ENCODE assay signal across 14 cellular contexts in genomic region chr1:1280782-1281481, GRCh38. TPM values are rescaled to one million over a fixed set of nuclear protein-coding genes. Genes with fewer than 3 reads are reported as not detected.
DNase-seq lines count a peak whose midpoint lies in the region; ATAC-seq and TF ChIP-seq lines count a peak whose summit lies in the region.
"Had no signal": no experiment of that assay in that cellular context is flagged by ENCODE, and none has a peak within 500 bp of the region (broad histone marks: within the 10 kb centered on the region; RNA-seq: fewer than 3 reads in every experiment).

No MANE protein-coding gene starts in this region.

- POLR2A ChIA-PET in PC-3 (lab: Charles Lee; ENCODE audit: unreplicated experiment): no interaction called here

- H2BK5ac ChIP-seq in neuronal stem cell (ENCODE audit: low read length): peak overlapping the region; percentile 24

- peak overlapping the region; percentile 89 for H2BK15ac ChIP-seq in neuronal stem cell (ENCODE audit: low read length)

- H3F3A ChIP-seq in PC-3 (ENCODE audit: low read length, unreplicated experiment): no peaks in the 10 kb centered on the region

- CTCF ChIA-PET in PC-3 (lab: Charles Lee): no interaction called here

- no peak for TF ChIP-seq CTCF in PC-3 (conservative IDR thresholded peaks at IDR 0.05; ENCODE audit: low read depth, low read length)
- TF ChIP-seq CTCF in nephron progenitor cell (IDR thresholded peaks at IDR 0.05): no peak
- no peak for TF ChIP-seq CTCF in lower lobe of right lung (IDR thresholded peaks at IDR 0.05)

- no peak overlapping the region for H4K8ac ChIP-seq in neuronal stem cell (ENCODE audit: low read depth, low read length)

- H3K4me3 ChIP-seq in PC-3 (ENCODE audit: low read length) (no peak overlapping the region), duodenal mucosa (ENCODE audit: low read depth in 1 of 2, low read length in 2 of 2) (peak overlapping the region; percentile 24 to 36), neuronal stem cell (ENCODE audit: low read length in 2 of 2) (no peak overlapping the region), lower lobe of right lung (no peak overlapping the region)
- H3K4me3 ChIP-seq: GM23338, K562, SJSA1 had no signal

- no CpG with 5 or more reads among the region's 21 CpGs for WGBS in neuronal stem cell (ENCODE audit: extremely low coverage in 2 of 2, insufficient read length in 2 of 2, insufficient replicate concordance in 1 of 2), 2 donors

- peak overlapping the region; percentile 63 for H3K9ac ChIP-seq in PC-3 (ENCODE audit: low read length)
- peak overlapping the region in 1 of 2 donors; percentile 36 for H3K9ac ChIP-seq in duodenal mucosa (ENCODE audit: low read depth in 1 of 2, low read length in 2 of 2)
- peak overlapping the region; percentile 44 for H3K9ac ChIP-seq in neuronal stem cell (ENCODE audit: low read depth, low read length, poor library complexity)

- H3K9me3 Mint-ChIP-seq in nephron progenitor cell: no peaks in the 10 kb centered on the region

- no TSS peak for BruUV-seq in PC-3 (replicated peaks; lab: Mats Ljungman, UMichigan)

- H3K36me3 ChIP-seq in PC-3 (ENCODE audit: low read depth, low read length) (no peaks in the 10 kb centered on the region), duodenal mucosa (ENCODE audit: control insufficient read depth in 1 of 2, insufficient read depth in 2 of 2, low read length in 2 of 2) (no peaks in the 10 kb centered on the region), neuronal stem cell (replicated peaks in 1 of 2; ENCODE audit: control insufficient read depth in 2 of 2, insufficient read depth in 2 of 2, low read length in 2 of 2) (no peaks in the 10 kb centered on the region), lower lobe of right lung (no peaks in the 10 kb centered on the region)

- peak overlapping the region; percentile 28 for H3K18ac ChIP-seq in neuronal stem cell (ENCODE audit: low read length)

- H3K27me3 ChIP-seq in PC-3 (ENCODE audit: low read length) (no peaks in the 10 kb centered on the region), duodenal mucosa (ENCODE audit: control insufficient read depth in 1 of 2, insufficient read depth in 2 of 2, low read length in 2 of 2) (peaks cover 0 to 9% of the 10 kb centered on the region in 2 donors), neuronal stem cell (ENCODE audit: control insufficient read depth in 3 of 3, insufficient read depth in 3 of 3, low read depth in 1 of 3, low read length in 3 of 3) (no peaks in the 10 kb centered on the region), lower lobe of right lung (ENCODE audit: low read depth) (peaks cover 11% of the 10 kb centered on the region)
- H3K27me3 ChIP-seq: SJSA1 had no signal

- peaks cover 2% of the 10 kb centered on the region for H3K79me1 ChIP-seq in neuronal stem cell (ENCODE audit: low read depth, low read length)

- intact Hi-C loops in PC-3 (cut with micrococcal nuclease) (no loop called here), lower lobe of right lung (cut with DNase I) (no loop called here)

- H3K4me2 ChIP-seq in PC-3 (ENCODE audit: low read length) (peak overlapping the region; percentile 55), neuronal stem cell (ENCODE audit: insufficient read depth, low read length, poor library complexity, severe bottlenecking) (no peak overlapping the region)
- H3K4me2 ChIP-seq: GM23338 had no signal

- no peaks in the 10 kb centered on the region for H3K36me3 Mint-ChIP-seq in nephron progenitor cell (ENCODE audit: low read depth)

- H3K9me3 ChIP-seq in PC-3 (ENCODE audit: low read length): no peaks in the 10 kb centered on the region
- H3K9me3 ChIP-seq in duodenal mucosa (ENCODE audit: control insufficient read depth in 1 of 2, low read length in 2 of 2): no peaks in the 10 kb centered on the region
- H3K9me3 ChIP-seq in neuronal stem cell (replicated peaks in 1 of 2; ENCODE audit: control insufficient read depth in 2 of 2, insufficient read depth in 1 of 2, low read depth in 1 of 2, low read length in 2 of 2): no peaks in the 10 kb centered on the region
- H3K9me3 ChIP-seq in lower lobe of right lung: no peaks in the 10 kb centered on the region

- H2AFZ ChIP-seq in PC-3 (ENCODE audit: low read length): 0 out of 2 replicates have a peak overlapping the region, but pooled peaks have one; percentile 31
- no peak overlapping the region for H2AFZ ChIP-seq in neuronal stem cell (ENCODE audit: low read length)
- H2AFZ ChIP-seq: GM23338 had no signal

- peak overlapping the region; percentile 82 for H3K14ac ChIP-seq in neuronal stem cell (ENCODE audit: low read length)

- DNase-seq in PC-3 (no peak), neuronal stem cell (ENCODE audit: low spot score) (no peak), nephron progenitor cell (no peak), lower lobe of right lung (no peak)
- DNase-seq: ACHN, AML-193, COR-L47, DMS153, NCI-H187, NCI-H69 had no signal

- no peak overlapping the region for H2BK120ac ChIP-seq in neuronal stem cell (ENCODE audit: low read depth, low read length)

- no peak overlapping the region for H3K27ac Mint-ChIP-seq in nephron progenitor cell
- H3K27ac Mint-ChIP-seq: GM23338 had no signal

- no peak overlapping the region for H3K23ac ChIP-seq in neuronal stem cell (ENCODE audit: low read depth, low read length, poor library complexity)

- H4K20me1 ChIP-seq in PC-3 (ENCODE audit: low read length): no peaks in the 10 kb centered on the region

- H3K4me1 Mint-ChIP-seq in nephron progenitor cell: peaks cover 15% of the 10 kb centered on the region
- H3K4me1 Mint-ChIP-seq: GM23338 had no signal

- ATAC-seq in PC-3 (no peak), lower lobe of right lung (no peak)
- ATAC-seq: GM23338 had no signal

- no peak overlapping the region for H4K91ac ChIP-seq in neuronal stem cell (ENCODE audit: low read depth, low read length, poor library complexity)

- peak overlapping the region; percentile 82 for H3K27ac ChIP-seq in PC-3 (ENCODE audit: low read length)
- H3K27ac ChIP-seq in duodenal mucosa (ENCODE audit: low read depth, low read length): no peak overlapping the region
- no peak overlapping the region for H3K27ac ChIP-seq in neuronal stem cell (replicated peaks; ENCODE audit: low read length)
- H3K27ac ChIP-seq in lower lobe of right lung: no peak overlapping the region

- H2AK5ac ChIP-seq in neuronal stem cell (ENCODE audit: low read depth, low read length): peak overlapping the region; percentile 81

- H3K27me3 Mint-ChIP-seq in nephron progenitor cell (ENCODE audit: low read depth, poor library complexity): no peaks in the 10 kb centered on the region

- H3K4me1 ChIP-seq in PC-3 (ENCODE audit: insufficient read depth, low read length): peaks cover 24% of the 10 kb centered on the region
- peaks cover 25 to 26% of the 10 kb centered on the region in 2 donors for H3K4me1 ChIP-seq in duodenal mucosa (ENCODE audit: control insufficient read depth in 1 of 2, insufficient read depth in 2 of 2, low read length in 2 of 2)
- peaks cover 0 to 4% of the 10 kb centered on the region in 2 donors for H3K4me1 ChIP-seq in neuronal stem cell (ENCODE audit: control insufficient read depth in 2 of 2, insufficient read depth in 1 of 2, low read depth in 1 of 2, low read length in 2 of 2)
- H3K4me1 ChIP-seq in lower lobe of right lung: peaks cover 5% of the 10 kb centered on the region

- no peak overlapping the region for H3K4ac ChIP-seq in neuronal stem cell (ENCODE audit: low read length)

- H3K4me3 Mint-ChIP-seq in nephron progenitor cell: no peak overlapping the region
- H3K4me3 Mint-ChIP-seq: GM23338 had no signal

- no peaks in the 10 kb centered on the region for H3K9me2 ChIP-seq in PC-3 (replicated peaks; ENCODE audit: low read length)

- no peak overlapping the region for H2BK12ac ChIP-seq in neuronal stem cell (ENCODE audit: low read length)

- no peaks in the 10 kb centered on the region for H3K79me2 ChIP-seq in PC-3 (ENCODE audit: low read length)

RNA-seq across cellular contexts. Expression of gene SCNN1D, which starts 0.7 kb away (rescaled TPM):
- total RNA-seq in PC-3 (2014; rRNA removed): 4.2 and 5.3 TPM in 2 replicates
- polyA plus RNA-seq in neuronal stem cell (2013, experiment 1 of 2): 3.7 TPM
- polyA plus RNA-seq in neuronal stem cell (2013, experiment 2 of 2): 3.8 TPM
- 4.3 TPM for total RNA-seq in lower lobe of right lung

RNA-seq across cellular contexts. Expression of gene UBE2J2, which starts 7.3 kb away (rescaled TPM):
- total RNA-seq in PC-3 (2014; rRNA removed) (182 and 200 TPM in 2 replicates), lower lobe of right lung (49.9 TPM)
- polyA plus RNA-seq in neuronal stem cell (2013, experiment 1 of 2): 43.4 TPM
- 42.6 TPM for polyA plus RNA-seq in neuronal stem cell (2013, experiment 2 of 2)

RNA-seq across cellular contexts. Expression of gene ACAP3, which starts 26.8 kb away (rescaled TPM):
- total RNA-seq in PC-3 (2014; rRNA removed) (116 and 178 TPM in 2 replicates), lower lobe of right lung (50.6 TPM)
- 19.8 TPM for polyA plus RNA-seq in neuronal stem cell (2013, experiment 1 of 2)
- polyA plus RNA-seq in neuronal stem cell (2013, experiment 2 of 2): 18.5 TPM

RNA-seq across cellular contexts. Expression of gene PUSL1, which starts 27.5 kb away (rescaled TPM):
- total RNA-seq in PC-3 (2014; rRNA removed) (132 and 142 TPM in 2 replicates), lower lobe of right lung (16.2 TPM)
- polyA plus RNA-seq in neuronal stem cell (2013, experiment 1 of 2): 15.2 TPM
- polyA plus RNA-seq in neuronal stem cell (2013, experiment 2 of 2): 15.0 TPM

RNA-seq across cellular contexts. Expression of gene C1QTNF12, which starts 34.4 kb away (rescaled TPM):
- total RNA-seq in PC-3 (2014; rRNA removed): 2.8 and 3.9 TPM in 2 replicates
- polyA plus RNA-seq in neuronal stem cell (2013, experiment 1 of 2): 4.0 TPM
- polyA plus RNA-seq in neuronal stem cell (2013, experiment 2 of 2): 4.6 TPM
- total RNA-seq in lower lobe of right lung: 1.2 TPM

Comparison
In these comparisons a context has a peak if more than half of its experiments do, and no peak if none do; other contexts are left out.
1. H3K4me3 ChIP-seq: peak in duodenal mucosa (2 of 2); none in PC-3 (single experiment), neuronal stem cell (0 of 2) and lower lobe of right lung (single experiment).